10 cellular contexts compared by ENCODE assay signal in genomic region chr12:111993290-111994150, GRCh38. TPM values are rescaled to one million over a fixed set of nuclear protein-coding genes. Genes with fewer than 3 reads are reported as not detected.
DNase-seq lines count a peak whose midpoint lies in the region; ATAC-seq and TF ChIP-seq lines count a peak whose summit lies in the region.
"Had no signal": no experiment of that assay in that cellular context is flagged by ENCODE, and none has a peak within 500 bp of the region (broad histone marks: within the 10 kb centered on the region; RNA-seq: fewer than 3 reads in every experiment).

No MANE protein-coding gene starts in this region.

- H3K36me3 Mint-ChIP-seq in memory B cell, result peaks cover 7% of the 10 kb centered on the region

- H3K4me3 Mint-ChIP-seq in memory B cell, result peak overlapping the region; percentile 86

- H3K4me1 ChIP-seq in Peyer's patch, result peaks cover 0 to 9% (median 2%) of the 10 kb centered on the region in 4 donors
- H3K4me1 ChIP-seq in A673 (ENCODE audit: insufficient read depth, low read length, poor library complexity, severe bottlenecking), result no peaks in the 10 kb centered on the region

- peak overlapping the region; percentile 21 to 60 (median 46) for H3K27ac ChIP-seq in Peyer's patch
- no peak overlapping the region for H3K27ac ChIP-seq in A673 (ENCODE audit: low read depth, low read length, poor library complexity, severe bottlenecking)

- H3K4me1 Mint-ChIP-seq in memory B cell, result peaks cover 21% of the 10 kb centered on the region

- TF ChIP-seq CTCF in Peyer's patch (IDR thresholded peaks at IDR 0.05) (no peak), A673 (conservative IDR thresholded peaks at IDR 0.05; ENCODE audit: low read depth, low read length) (no peak)

- intact Hi-C loops in A673 (cut with micrococcal nuclease; ENCODE audit: unreplicated experiment), result no loop called here

- CTCF ChIA-PET in A673 (lab: Charles Lee), result no interaction called here

- H3K27me3 Mint-ChIP-seq in memory B cell, result peaks cover 2% of the 10 kb centered on the region

- no peaks in the 10 kb centered on the region for H3K9me3 ChIP-seq in Peyer's patch
- no peaks in the 10 kb centered on the region for H3K9me3 ChIP-seq in A673 (ENCODE audit: low read depth, low read length, poor library complexity, severe bottlenecking)

- POLR2A ChIA-PET in A673 (lab: Charles Lee; ENCODE audit: low non-redundant PET), result no interaction called here

- H3K4me3 ChIP-seq in GM08714 (ENCODE audit: low read length), result peak overlapping the region; percentile 71; the same call in 1 of the 2 replicates
- peak overlapping the region in 3 of 4 donors; percentile 1 to 23 (median 21) for H3K4me3 ChIP-seq in Peyer's patch
- H3K4me3 ChIP-seq in A673 (ENCODE audit: low read depth, low read length, poor library complexity, severe bottlenecking), result no peak overlapping the region
- H3K4me3 ChIP-seq in H7 (ENCODE audit: insufficient read depth, low read depth, low read length), result no peak overlapping the region

- H3K36me3 ChIP-seq in Peyer's patch (no peaks in the 10 kb centered on the region), A673 (ENCODE audit: insufficient read depth, low read length, poor library complexity, severe bottlenecking) (no peaks in the 10 kb centered on the region), H7 (replicated peaks; ENCODE audit: control insufficient read depth, insufficient read depth, low read length) (no peaks in the 10 kb centered on the region)

- no peaks in the 10 kb centered on the region for H3K27me3 ChIP-seq in Peyer's patch
- no peaks in the 10 kb centered on the region for H3K27me3 ChIP-seq in A673 (replicated peaks; ENCODE audit: insufficient read depth, low read depth, low read length, poor library complexity)
- H3K27me3 ChIP-seq in H7 (ENCODE audit: control insufficient read depth, insufficient read depth, low read length), result no peaks in the 10 kb centered on the region

- ATAC-seq in GM21576 (IDR thresholded peaks at IDR 0.05; ENCODE audit: unreplicated experiment), result peak; percentile 57
- ATAC-seq in memory B cell (ENCODE audit: low read depth), result peak; percentile 12
- ATAC-seq: SK-N-SH treated with all-trans-retinoic acid at 6 μM for 48 hours had no signal

- no TSS peak for BruUV-seq in A673 (replicated peaks; lab: Mats Ljungman, UMichigan)

- no peak overlapping the region for H3K27ac Mint-ChIP-seq in memory B cell

- no peak for TF ChIP-seq POLR2A in Peyer's patch (IDR thresholded peaks at IDR 0.05)

- DNase-seq in Peyer's patch (peak in 1 of 3 donors; percentile 56), memory B cell (ENCODE audit: low spot score in 2 of 2) (no peak), A673 (ENCODE audit: low spot score) (no peak), HPDE6-E6E7 (ENCODE audit: extremely low spot score) (no peak), H7 (no peak), NCI-H345 (lab: John Stamatoyannopoulos, UW) (no peak)
- DNase-seq: DMS153 had no signal

- no peaks in the 10 kb centered on the region for H3K9me3 Mint-ChIP-seq in memory B cell

RNA-seq across cellular contexts. Expression of gene TMEM116, which starts 19.4 kb away (rescaled TPM):
- total RNA-seq in Peyer's patch (10 to 100 TPM; 21.5 to 37.3 (median 35.5) TPM), A673 (2021) (12.0 and 13.6 TPM in 2 replicates)
- 9.2 and 10.1 TPM in 2 replicates for total RNA-seq in H7 (2014; rRNA removed; shearing (Covaris generic))

RNA-seq across cellular contexts. Expression of gene ERP29, which starts 19.7 kb away (rescaled TPM):
- total RNA-seq in Peyer's patch (10 to 100 TPM; 39.8 to 62.7 (median 49.1) TPM), A673 (2021) (109 and 116 TPM in 2 replicates)
- total RNA-seq in H7 (2014; rRNA removed; shearing (Covaris generic)), result 110 and 116 TPM in 2 replicates

Comparison
In these comparisons a context has a peak if more than half of its experiments do, and no peak if none do; other contexts are left out.
1. H3K4me3 ChIP-seq: peak in GM08714 (single experiment) and Peyer's patch (3 of 4); none in A673 (single experiment) and H7 (single experiment).